Comparison of ENCODE assay signal across 27 cellular contexts in genomic region chr21:38422067-38422466, GRCh38.
DNase-seq lines count a peak whose midpoint lies in the region; ATAC-seq, FAIRE-seq and TF ChIP-seq lines count a peak whose summit lies in the region.
"Had no signal": no experiment of that assay in that cellular context is flagged by ENCODE, and none has a peak within 500 bp of the region (broad histone marks: within the 10 kb centered on the region; RNA-seq: fewer than 3 reads in every experiment).

No MANE protein-coding gene starts in this region.

- TF ChIP-seq POLR2A in lower leg skin (IDR thresholded peaks at IDR 0.05) = no peak

- intact Hi-C loops in lower leg skin (cut with DNase I; ENCODE audit: low total_unique reads) = no loop called here

- no peak overlapping the region for H3K4me3 Mint-ChIP-seq in nephron
- H3K4me3 Mint-ChIP-seq: CD4-positive, alpha-beta memory T cell had no signal

- no peak for FAIRE-seq in frontal cortex (lab: Jason Lieb, UNC)
- FAIRE-seq: A549, GM12892, GM19239 had no signal

- peak; percentile 13 for DNase-seq in G401 (ENCODE audit: low spot score)
- peak; percentile 47 for DNase-seq in NCI-H524 treated with DMSO at 0.1 percent for 48 hours (lab: John Stamatoyannopoulos, UW)
- DNase-seq in cerebellum (ENCODE audit: low spot score) = peak; percentile 3
- no peak for DNase-seq in lower leg skin (ENCODE audit: low spot score in 2 of 2)
- no peak for DNase-seq in frontal cortex (ENCODE audit: low spot score in 2 of 2)
- DNase-seq in activated T-cell treated with anti-CD3 and anti-CD28 coated beads, Interleukin-2, amount 50 U/mL, for 48 hours = no peak
- DNase-seq: C1 segment of cervical spinal cord; CD4-positive, alpha-beta memory T cell; COR-L47; DMS79 treated with DMSO at 0.1 percent for 48 hours; IMR-90; KG1; MG63; NCI-H1105 treated with DMSO at 0.1 percent for 48 hours; NCI-H146; NCI-H1930; NCI-H2107; NK-92 treated with Interleukin-12 subunit alpha and Interleukin-12 subunit beta, amount 100 ng/mL, for 24 hours; PC-3; SK-N-SH; SW 1271 had no signal

- TF ChIP-seq CTCF in nephron (IDR thresholded peaks at IDR 0.05; ENCODE audit: unreplicated experiment in 3 of 3) = no peak
- no peak for TF ChIP-seq CTCF in lower leg skin (IDR thresholded peaks at IDR 0.05)

- H3K36me3 Mint-ChIP-seq in nephron (ENCODE audit: low read depth) = no peaks in the 10 kb centered on the region
- H3K36me3 Mint-ChIP-seq: CD4-positive, alpha-beta memory T cell had no signal

- WGBS in lower leg skin, 2 donors = 78 to 85% methylated on average over 5 of the region's 5 CpGs

- H3K27me3 Mint-ChIP-seq in nephron (ENCODE audit: low read depth) = peaks cover 14% of the 10 kb centered on the region

- peaks cover 48% of the 10 kb centered on the region for H3K4me1 Mint-ChIP-seq in nephron
- H3K4me1 Mint-ChIP-seq: CD4-positive, alpha-beta memory T cell had no signal

- peak overlapping the region; percentile 38 to 83 (median 65) for H3K27ac Mint-ChIP-seq in nephron
- H3K27ac Mint-ChIP-seq: CD4-positive, alpha-beta memory T cell had no signal

- H3K9me3 Mint-ChIP-seq in nephron = no peaks in the 10 kb centered on the region

- in situ Hi-C loops in G401 (cut with HindIII; ENCODE audit: low sequenced_read_pairs) = no loop called here

- no peak overlapping the region for H3K4me3 ChIP-seq in lower leg skin (ENCODE audit: low read depth, poor library complexity, severe bottlenecking)
- H3K4me3 ChIP-seq: A549, MG63 had no signal

- no peak for ATAC-seq in GM19324 (IDR thresholded peaks at IDR 0.05; ENCODE audit: low FRiP score, unreplicated experiment)
- ATAC-seq: A549, HCT116, PC-3 had no signal

Comparison
In these comparisons a context has a peak if more than half of its experiments do, and no peak if none do; other contexts are left out.
1. DNase-seq: peak in G401 (single experiment), NCI-H524 treated with DMSO at 0.1 percent for 48 hours (single experiment) and cerebellum (single experiment); none in lower leg skin (0 of 2), frontal cortex (0 of 2) and activated T-cell treated with anti-CD3 and anti-CD28 coated beads, Interleukin-2, amount 50 U/mL, for 48 hours (0 of 2).